Comparison of ENCODE assay signal across 8 cellular contexts in the genomic region with DNA sequence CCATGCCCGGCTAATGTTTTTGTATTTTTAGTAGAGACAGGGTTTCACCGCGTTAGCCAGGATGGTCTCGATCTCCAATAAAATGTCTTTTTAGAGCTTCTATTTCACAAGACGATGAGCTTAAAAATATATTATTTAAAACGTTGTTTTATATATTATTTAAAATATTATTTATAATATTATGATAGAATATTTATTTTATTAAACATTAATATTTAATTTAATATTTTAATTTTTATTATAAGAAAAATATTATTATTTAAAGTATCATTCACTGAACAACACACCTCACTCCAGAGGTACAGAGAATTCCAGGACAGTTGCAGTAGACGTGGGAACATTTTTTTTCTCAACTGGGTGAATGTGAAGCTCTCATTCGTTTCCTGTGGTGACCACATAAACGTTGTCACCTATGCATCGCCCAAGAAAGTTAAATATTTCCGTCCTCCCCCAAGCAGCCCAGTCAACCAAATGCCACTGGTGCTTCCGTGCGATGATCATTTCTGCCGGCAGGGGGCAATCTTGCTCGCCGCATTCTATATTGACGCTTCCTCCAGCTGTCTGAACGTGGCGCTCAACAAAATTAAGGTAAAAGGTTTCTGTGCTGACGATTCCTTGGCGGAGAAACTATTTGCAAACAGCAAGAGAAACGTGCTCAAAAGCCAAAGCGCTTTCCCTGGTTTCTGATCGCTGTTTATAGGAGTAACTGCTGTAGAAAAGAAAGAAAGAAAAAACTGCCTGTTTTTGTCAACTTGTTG. TPM values are rescaled to one million over a fixed set of nuclear protein-coding genes. Genes with fewer than 3 reads are reported as not detected.
A peak's percentile ranks its signal among the peaks of the same experiment; 100 is the strongest.
DNase-seq lines count a peak whose midpoint lies in the region; ATAC-seq and TF ChIP-seq lines count a peak whose summit lies in the region.

No MANE protein-coding gene starts in this region.

- H3K27ac ChIP-seq in VCaP (0 out of 2 replicates have a peak overlapping the region, but pooled peaks have one; percentile 20), breast epithelium (no peak overlapping the region)

- H3K4me1 ChIP-seq in breast epithelium = no peaks in the 10 kb centered on the region

- no peaks in the 10 kb centered on the region for H3K36me3 ChIP-seq in breast epithelium

- TF ChIP-seq CTCF in VCaP (conservative IDR thresholded peaks at IDR 0.05) = peak; percentile 85
- TF ChIP-seq CTCF in breast epithelium (IDR thresholded peaks at IDR 0.05) = peak; percentile 86 to 95 (median 88)

- intact Hi-C loops in breast epithelium (cut with DNase I; ENCODE audit: low total_unique reads) = loop anchor here (10.0 kb wide), 1 partner anchor 148 kb away; no protein-coding TSS in a partner anchor

- H3K4me3 ChIP-seq in breast epithelium = peak overlapping the region; percentile 5 to 51 (median 33)

- H3K9me3 ChIP-seq in breast epithelium = no peaks in the 10 kb centered on the region

- DNase-seq in NCI-H1436 (lab: John Stamatoyannopoulos, UW) = peak; percentile 46
- DNase-seq in NCI-H1436 treated with DMSO at 0.1 percent for 48 hours (lab: John Stamatoyannopoulos, UW) = no peak
- DNase-seq in NCI-H2107 treated with DMSO at 0.1 percent for 48 hours (lab: John Stamatoyannopoulos, UW; ENCODE audit: unreplicated experiment) = peak; percentile 80
- DNase-seq in breast epithelium (ENCODE audit: low spot score in 2 of 2) = peak; percentile 60 to 85
- peak; percentile 91 for DNase-seq in inferior parietal cortex (ENCODE audit: extremely low spot score)
- peak; percentile 57 to 77 for DNase-seq in stimulated activated CD4-positive, alpha-beta T cell treated with anti-CD3 and anti-CD28 coated beads, Interleukin-15, amount 100 ng/mL, for 1 hour (ENCODE audit: low read depth in 1 of 2, low spot score in 1 of 2)

- ATAC-seq in HG02938 (IDR thresholded peaks at IDR 0.05; ENCODE audit: unreplicated experiment) = peak; percentile 78

- TF ChIP-seq POLR2A in breast epithelium (IDR thresholded peaks at IDR 0.05) = no peak

- no peaks in the 10 kb centered on the region for H3K27me3 ChIP-seq in breast epithelium

RNA-seq across cellular contexts. Expression of a gene that starts 41.7 kb away (rescaled TPM):
- not detected for total RNA-seq in breast epithelium

RNA-seq across cellular contexts. Expression of a gene that starts 55.8 kb away (rescaled TPM):
- 1 to 10 TPM; 2.9 to 7.5 (median 4.5) TPM for total RNA-seq in breast epithelium
